Comparison of ENCODE assay signal across 16 cellular contexts in the genomic region with DNA sequence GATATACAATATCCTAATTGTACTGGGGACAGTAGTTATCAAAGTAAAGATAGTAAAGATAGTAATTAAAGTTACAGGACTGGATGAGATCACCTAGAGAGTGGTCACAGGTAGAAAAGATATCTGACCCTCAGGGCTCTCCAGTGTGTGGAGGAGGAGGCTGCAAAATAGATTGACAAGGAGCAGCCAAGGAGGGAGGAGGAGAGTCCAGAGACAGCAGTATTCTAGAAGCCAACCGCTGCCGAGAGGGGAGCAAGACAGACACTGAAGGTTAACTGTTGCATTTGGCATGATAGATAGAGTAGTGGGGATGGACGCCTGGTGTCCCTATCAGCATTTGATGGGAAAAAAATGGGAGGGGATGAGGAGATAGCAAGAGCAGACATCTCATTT. TPM values are rescaled to one million over a fixed set of nuclear protein-coding genes. Genes with fewer than 3 reads are reported as not detected.
"Had no signal": no experiment of that assay in that cellular context is flagged by ENCODE, and none has a peak within 500 bp of the region (broad histone marks: within the 10 kb centered on the region; RNA-seq: fewer than 3 reads in every experiment).

No MANE protein-coding gene starts in this region.

- ATAC-seq: body of pancreas, left colon had no signal

- H3K36me3 ChIP-seq: stomach, thoracic aorta had no signal

- H3K9me3 ChIP-seq: body of pancreas, stomach, thoracic aorta had no signal

- H3K36me3 Mint-ChIP-seq: activated naive CD4-positive, alpha-beta T cell treated with anti-CD3 and anti-CD28 coated beads, Interleukin-2, amount 50 U/mL, for 24 hours had no signal

- H3K27ac ChIP-seq: body of pancreas, parathyroid adenoma, stomach, thoracic aorta had no signal

- H3K27me3 ChIP-seq: body of pancreas, stomach had no signal

- H3K9me3 Mint-ChIP-seq: activated naive CD4-positive, alpha-beta T cell treated with anti-CD3 and anti-CD28 coated beads, Interleukin-2, amount 50 U/mL, for 24 hours; endodermal cell had no signal

- H3K4me1 ChIP-seq: body of pancreas, parathyroid adenoma had no signal

- H3K27ac Mint-ChIP-seq: activated naive CD4-positive, alpha-beta T cell treated with anti-CD3 and anti-CD28 coated beads, Interleukin-2, amount 50 U/mL, for 24 hours; endodermal cell had no signal

- H3K27me3 Mint-ChIP-seq: activated naive CD4-positive, alpha-beta T cell treated with anti-CD3 and anti-CD28 coated beads, Interleukin-2, amount 50 U/mL, for 24 hours had no signal

- DNase-seq: activated CD4-positive, alpha-beta T cell treated with anti-CD3 and anti-CD28 coated beads, Interleukin-2, amount 50 U/mL, for 1 hour; activated effector memory CD4-positive, alpha-beta T cell treated with Interleukin-2 at 50 U/mL for 16 hours; body of pancreas; endodermal cell; hypothalamus; left colon; retina; stimulated activated CD4-positive, alpha-beta T cell treated with anti-CD3 and anti-CD28 coated beads, Interleukin-4, amount 100 ng/mL, for 4 hours; stomach; T-helper 2 cell had no signal

- H3K4me3 Mint-ChIP-seq: activated naive CD4-positive, alpha-beta T cell treated with anti-CD3 and anti-CD28 coated beads, Interleukin-2, amount 50 U/mL, for 24 hours; endodermal cell had no signal

- H3K4me3 ChIP-seq: body of pancreas, stomach, thoracic aorta had no signal

- H3K4me1 Mint-ChIP-seq: activated naive CD4-positive, alpha-beta T cell treated with anti-CD3 and anti-CD28 coated beads, Interleukin-2, amount 50 U/mL, for 24 hours had no signal

RNA-seq across cellular contexts. Expression of gene S100Z, which starts 48.0 kb away (rescaled TPM):
- total RNA-seq: body of pancreas, dermis blood vessel endothelial cell, skeletal muscle tissue, thoracic aorta, ureter had no signal
